12 cellular contexts compared by ENCODE assay signal in the genomic region with DNA sequence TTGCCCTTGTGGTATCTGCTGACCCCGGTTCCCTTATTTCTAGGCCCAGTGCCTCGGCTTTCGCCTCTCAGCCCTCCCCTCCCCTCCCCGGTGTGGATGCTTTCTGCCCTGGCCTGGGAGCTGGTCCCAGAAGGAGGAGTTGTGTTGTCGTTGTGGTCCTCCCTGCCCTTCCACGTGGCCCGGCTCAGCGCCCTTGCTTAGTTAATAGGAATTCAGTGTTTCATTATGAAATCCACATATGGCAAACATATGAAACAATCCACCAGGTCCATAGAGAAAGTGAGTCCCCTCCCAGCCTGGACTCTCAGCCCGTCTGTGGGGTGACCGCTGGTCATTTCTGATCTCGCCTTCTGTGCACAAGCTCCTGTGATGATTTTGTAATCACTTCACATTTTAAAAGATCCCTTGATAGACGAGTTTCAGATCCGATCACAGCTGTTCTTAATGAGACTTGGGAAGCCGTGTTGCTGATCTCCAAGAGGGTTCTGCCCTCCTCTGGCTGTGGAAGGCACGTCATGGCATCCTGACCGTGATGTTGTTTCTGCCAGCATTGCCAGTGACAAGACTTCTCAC.
DNase-seq lines count a peak whose midpoint lies in the region; ATAC-seq and TF ChIP-seq lines count a peak whose summit lies in the region.
"Had no signal": no experiment of that assay in that cellular context is flagged by ENCODE, and none has a peak within 500 bp of the region (broad histone marks: within the 10 kb centered on the region; RNA-seq: fewer than 3 reads in every experiment).

No MANE protein-coding gene starts in this region.

- no peak overlapping the region for H4K91ac ChIP-seq in H9 (ENCODE audit: insufficient read length, low read depth, low read length)

- no peak overlapping the region for H3K4ac ChIP-seq in H9 (ENCODE audit: low read depth, low read length)

- no peak overlapping the region for H4K8ac ChIP-seq in H9 (replicated peaks; ENCODE audit: insufficient read length, low read depth, low read length)

- H3K27me3 Mint-ChIP-seq in H9 (ENCODE audit: low read depth) (no peaks in the 10 kb centered on the region), T-cell (no peaks in the 10 kb centered on the region), natural killer cell (ENCODE audit: low read depth in 2 of 2) (no peaks in the 10 kb centered on the region)
- no peaks in the 10 kb centered on the region for H3K27me3 Mint-ChIP-seq in activated CD4-positive, alpha-beta memory T cell treated with anti-CD3 and anti-CD28 coated beads, Interleukin-2, amount 10 ng/mL, durations not matched to agents 7 days and 5 days

- H3K23me2 ChIP-seq in H9 (ENCODE audit: insufficient read length, low read depth, low read length, poor library complexity, severe bottlenecking), result no peaks in the 10 kb centered on the region

- H4K20me1 ChIP-seq in H9 (ENCODE audit: control insufficient read depth, insufficient read depth, insufficient read length), result no peaks in the 10 kb centered on the region

- no peak for DNase-seq in H9
- DNase-seq in coronary artery (ENCODE audit: low spot score), result no peak
- DNase-seq in kidney glomerular epithelial cell (lab: John Stamatoyannopoulos, UW), result peak; percentile 19
- peak; percentile 73 for DNase-seq in stromal cell of bone marrow (ENCODE audit: low read depth)
- no peak for DNase-seq in T-cell
- no peak for DNase-seq in activated CD4-positive, alpha-beta memory T cell treated with anti-CD3 and anti-CD28 coated beads, Interleukin-2, amount 10 ng/mL, durations not matched to agents 7 days and 5 days
- DNase-seq in natural killer cell, result no peak
- DNase-seq: activated effector memory CD4-positive, alpha-beta T cell treated with Interleukin-2 at 50 U/mL for 16 hours; GF-D8; NCI-H2029 treated with DMSO at 0.1 percent for 48 hours; occipital lobe had no signal

- H3K79me2 ChIP-seq in H9 (ENCODE audit: insufficient read depth, low read length), result no peaks in the 10 kb centered on the region; the same call in 1 of the 2 replicates

- H2AFZ ChIP-seq in H9 (ENCODE audit: low read length), result no peak overlapping the region

- intact Hi-C loops in natural killer cell (cut with micrococcal nuclease), result no loop called here

- H3K27me3 ChIP-seq in H9 (ENCODE audit: insufficient read depth, low read length), result no peaks in the 10 kb centered on the region

- H3K36me3 Mint-ChIP-seq in H9 (ENCODE audit: insufficient read depth in 1 of 3, low read depth in 3 of 3), result peaks cover 2 to 29% (median 3%) of the 10 kb centered on the region in 3 experiments; a peak in 6 of 7 replicates
- peaks cover 27% of the 10 kb centered on the region for H3K36me3 Mint-ChIP-seq in T-cell
- no peaks in the 10 kb centered on the region for H3K36me3 Mint-ChIP-seq in activated CD4-positive, alpha-beta memory T cell treated with anti-CD3 and anti-CD28 coated beads, Interleukin-2, amount 10 ng/mL, durations not matched to agents 7 days and 5 days (ENCODE audit: low read depth)
- H3K36me3 Mint-ChIP-seq in natural killer cell, result no peaks in the 10 kb centered on the region

- peak; percentile 27; the same call in 2 of the 3 replicates for TF ChIP-seq CTCF in H9 (conservative IDR thresholded peaks at IDR 0.05)
- TF ChIP-seq CTCF in coronary artery (IDR thresholded peaks at IDR 0.05), result no peak
- TF ChIP-seq CTCF in natural killer cell (IDR thresholded peaks at IDR 0.05), result no peak

- no peaks in the 10 kb centered on the region for H3K4me1 ChIP-seq in H9 (ENCODE audit: insufficient read depth, low read length)

- H2BK20ac ChIP-seq in H9 (ENCODE audit: low read depth, low read length, poor library complexity, severe bottlenecking), result no peak overlapping the region

- H3K56ac ChIP-seq in H9 (ENCODE audit: insufficient read length, low read depth, low read length), result no peak overlapping the region

- H2BK15ac ChIP-seq in H9 (ENCODE audit: low read depth, low read length), result no peak overlapping the region

- no peak overlapping the region for H2BK12ac ChIP-seq in H9 (ENCODE audit: insufficient read length, low read depth, low read length)

- no peak overlapping the region for H2AK5ac ChIP-seq in H9 (ENCODE audit: insufficient read length, low read length)

- CTCF ChIA-PET in T-cell (lab: Charles Lee), result no interaction called here
- CTCF ChIA-PET in activated CD4-positive, alpha-beta memory T cell treated with anti-CD3 and anti-CD28 coated beads, Interleukin-2, amount 10 ng/mL, durations not matched to agents 7 days and 5 days (lab: Charles Lee), result no interaction called here

- no CpG with 5 or more reads among the region's 16 CpGs for WGBS in H9 (ENCODE audit: extremely low coverage, insufficient read length, low lambda C conversion rate)

- H3K4me3 ChIP-seq in coronary artery, result peak overlapping the region; percentile 20

- H3K4me3 Mint-ChIP-seq in H9, result no peak overlapping the region
- no peak overlapping the region for H3K4me3 Mint-ChIP-seq in T-cell
- H3K4me3 Mint-ChIP-seq in activated CD4-positive, alpha-beta memory T cell treated with anti-CD3 and anti-CD28 coated beads, Interleukin-2, amount 10 ng/mL, durations not matched to agents 7 days and 5 days, result no peak overlapping the region
- no peak overlapping the region for H3K4me3 Mint-ChIP-seq in natural killer cell

- no peaks in the 10 kb centered on the region for H3K9me3 ChIP-seq in H9 (ENCODE audit: control insufficient read depth, low read depth, low read length)

- ATAC-seq in HG03196 (IDR thresholded peaks at IDR 0.05; ENCODE audit: unreplicated experiment) (no peak), T-cell (replicated peaks in 1 of 4) (no peak), natural killer cell (no peak)

- H3K9ac ChIP-seq in H9 (ENCODE audit: extremely low read depth, insufficient read length, low read length), result no peak overlapping the region

- H3K23ac ChIP-seq in H9 (ENCODE audit: insufficient read length, low read depth, low read length), result no peak overlapping the region

- no peak overlapping the region for H2BK120ac ChIP-seq in H9 (ENCODE audit: low read depth, low read length, poor library complexity, severe bottlenecking)

- H3K18ac ChIP-seq in H9 (ENCODE audit: insufficient read length, low read depth, low read length), result no peak overlapping the region

- H2BK5ac ChIP-seq in H9 (ENCODE audit: insufficient read length, low read length), result no peak overlapping the region

- no peak overlapping the region for H3K14ac ChIP-seq in H9 (ENCODE audit: insufficient read depth, low read length)

- H3K27ac ChIP-seq in H9 (ENCODE audit: insufficient read length, low read depth, low read length) (no peak overlapping the region), coronary artery (peak overlapping the region; percentile 23 to 81)

- H3K79me1 ChIP-seq in H9 (ENCODE audit: insufficient read depth, low read depth, low read length, poor library complexity, severe bottlenecking), result no peaks in the 10 kb centered on the region

- H3T11ph ChIP-seq in H9 (ENCODE audit: low read length), result no peak overlapping the region

- H3K9me3 Mint-ChIP-seq in H9 (no peaks in the 10 kb centered on the region; a peak in 1 of 5 replicates), T-cell (no peaks in the 10 kb centered on the region), natural killer cell (no peaks in the 10 kb centered on the region)
- H3K9me3 Mint-ChIP-seq in activated CD4-positive, alpha-beta memory T cell treated with anti-CD3 and anti-CD28 coated beads, Interleukin-2, amount 10 ng/mL, durations not matched to agents 7 days and 5 days, result no peaks in the 10 kb centered on the region

- H3K4me1 Mint-ChIP-seq in H9 (peaks cover 4 to 10% of the 10 kb centered on the region in 2 experiments), T-cell (peaks cover 0 to 4% (median 0%) of the 10 kb centered on the region in 3 donors), natural killer cell (peaks cover 0 to 4% of the 10 kb centered on the region in 2 donors)
- H3K4me1 Mint-ChIP-seq in activated CD4-positive, alpha-beta memory T cell treated with anti-CD3 and anti-CD28 coated beads, Interleukin-2, amount 10 ng/mL, durations not matched to agents 7 days and 5 days, result no peaks in the 10 kb centered on the region

- POLR2A ChIA-PET in T-cell (lab: Charles Lee), result no interaction called here
- POLR2A ChIA-PET in activated CD4-positive, alpha-beta memory T cell treated with anti-CD3 and anti-CD28 coated beads, Interleukin-2, amount 10 ng/mL, durations not matched to agents 7 days and 5 days (lab: Charles Lee), result no interaction called here

- H3K4me2 ChIP-seq in H9 (ENCODE audit: insufficient read depth, insufficient read length, low read length), result no peak overlapping the region

- H3K27ac Mint-ChIP-seq in H9 (peak overlapping the region; percentile 16 to 53 (median 34); a peak in 6 of 7 replicates), T-cell (no peak overlapping the region), natural killer cell (no peak overlapping the region)
- no peak overlapping the region for H3K27ac Mint-ChIP-seq in activated CD4-positive, alpha-beta memory T cell treated with anti-CD3 and anti-CD28 coated beads, Interleukin-2, amount 10 ng/mL, durations not matched to agents 7 days and 5 days

- no peak overlapping the region for H4K5ac ChIP-seq in H9 (ENCODE audit: insufficient read length, low read depth, low read length)

Comparison
In these comparisons a context has a peak if more than half of its experiments do, and no peak if none do; other contexts are left out.
1. DNase-seq: peak in kidney glomerular epithelial cell (single experiment) and stromal cell of bone marrow (single experiment); none in H9 (single experiment), coronary artery (single experiment), T-cell (0 of 34), activated CD4-positive, alpha-beta memory T cell treated with anti-CD3 and anti-CD28 coated beads, Interleukin-2, amount 10 ng/mL, durations not matched to agents 7 days and 5 days (single experiment) and natural killer cell (single experiment).
2. H3K27ac Mint-ChIP-seq: peak in H9 (3 of 3); none in T-cell (0 of 2), activated CD4-positive, alpha-beta memory T cell treated with anti-CD3 and anti-CD28 coated beads, Interleukin-2, amount 10 ng/mL, durations not matched to agents 7 days and 5 days (single experiment) and natural killer cell (0 of 2).